8 cellular contexts compared by ENCODE assay signal in genomic region chr18:12376034-12376717, GRCh38. TPM values are rescaled to one million over a fixed set of nuclear protein-coding genes. Genes with fewer than 3 reads are reported as not detected.
DNase-seq lines count a peak whose midpoint lies in the region; ATAC-seq, FAIRE-seq and TF ChIP-seq lines count a peak whose summit lies in the region.

No MANE protein-coding gene starts in this region.

- peaks cover 11 to 12% of the 10 kb centered on the region in 2 donors for H3K4me1 ChIP-seq in lung (ENCODE audit: control insufficient read depth in 2 of 2, insufficient read depth in 2 of 2, low read length in 2 of 2)
- H3K4me1 ChIP-seq in urinary bladder (ENCODE audit: insufficient read depth), result peaks cover 4% of the 10 kb centered on the region

- H3K27ac ChIP-seq in AG04450 (ENCODE audit: low read depth, low read length), result peak overlapping the region; percentile 75
- peak overlapping the region; percentile 98 for H3K27ac ChIP-seq in RWPE1
- peak overlapping the region; percentile 87 for H3K27ac ChIP-seq in cingulate gyrus (ENCODE audit: low read depth, low read length)
- H3K27ac ChIP-seq in lung (ENCODE audit: low read depth in 1 of 2, low read length in 1 of 2), result peak overlapping the region; percentile 95 to 100
- H3K27ac ChIP-seq in urinary bladder (ENCODE audit: low read depth), result peak overlapping the region; percentile 99

- TF ChIP-seq POLR2A in H54 (IDR thresholded peaks at IDR 0.05; ENCODE audit: low read depth, low read length), result no peak

- TF ChIP-seq CTCF in AG04450 (IDR thresholded peaks at IDR 0.05; ENCODE audit: low read depth, low read length), result no peak
- no peak for TF ChIP-seq CTCF in RWPE1 (conservative IDR thresholded peaks at IDR 0.05; ENCODE audit: low read depth)
- TF ChIP-seq CTCF in lung (IDR thresholded peaks at IDR 0.05; ENCODE audit: control extremely low read depth, extremely low read depth), result no peak

- H3K27me3 ChIP-seq in AG04450 (ENCODE audit: control insufficient read depth, insufficient read depth, low read length), result no peaks in the 10 kb centered on the region
- H3K27me3 ChIP-seq in lung (ENCODE audit: control insufficient read depth, insufficient read depth), result no peaks in the 10 kb centered on the region

- peak overlapping the region; percentile 82 for H3K4me3 ChIP-seq in AG04450 (ENCODE audit: low read depth, low read length)
- H3K4me3 ChIP-seq in lung, result peak overlapping the region; percentile 81
- H3K4me3 ChIP-seq in urinary bladder (ENCODE audit: low read depth, low read length), result peak overlapping the region; percentile 84

- no peaks in the 10 kb centered on the region for H3K36me3 ChIP-seq in lung (ENCODE audit: control insufficient read depth in 2 of 2, insufficient read depth in 2 of 2, low read length in 2 of 2)
- no peaks in the 10 kb centered on the region for H3K36me3 ChIP-seq in urinary bladder (ENCODE audit: insufficient read depth)

- 16 to 23% methylated on average over 38 of the region's 38 CpGs for WGBS in lung, 2 donors
- 13% methylated on average over 38 of the region's 38 CpGs for WGBS in urinary bladder

- DNase-seq in AG04450 (ENCODE audit: low read depth, low spot score) (no peak), RWPE1 (ENCODE audit: low spot score) (peak; percentile 37), lung (ENCODE audit: low spot score) (no peak), H54 (ENCODE audit: insufficient read length, low spot score) (no peak), H4 (ENCODE audit: low spot score) (no peak)

- no peak for FAIRE-seq in H54 (lab: Jason Lieb, UNC)

- H3K9me3 ChIP-seq in AG04450 (ENCODE audit: control insufficient read depth, insufficient read depth, low read length), result peaks cover 3% of the 10 kb centered on the region; the same call in 1 of the 2 replicates
- no peaks in the 10 kb centered on the region for H3K9me3 ChIP-seq in lung (ENCODE audit: control insufficient read depth in 2 of 2, insufficient read depth in 1 of 2, low read length in 1 of 2)

- POLR2A ChIA-PET in AG04450 (lab: Yijun Ruan, JAX), result interaction anchor here (0.6 to 2.1 kb wide), 4 partner anchors 36 to 97 kb away, joined by 5 to 10 read pairs (median 6); no protein-coding TSS in a partner anchor
- POLR2A ChIA-PET in RWPE1 (lab: Yijun Ruan, JAX; ENCODE audit: low non-redundant PET), result interaction anchor here (0.5 kb wide), 1 partner anchor 507 kb away, joined by 14 read pairs; no protein-coding TSS in a partner anchor

- CTCF ChIA-PET in AG04450 (lab: Charles Lee) (interaction anchor here (0.9 kb wide), 1 partner anchor 559 kb away, joined by 3 read pairs; no protein-coding TSS in a partner anchor), RWPE1 (lab: Yijun Ruan, JAX) (no interaction called here)

- ATAC-seq in GM19455 (IDR thresholded peaks at IDR 0.05; ENCODE audit: unreplicated experiment), result peak; percentile 2
- no peak for ATAC-seq in lung (ENCODE audit: insufficient read depth, low FRiP score)

RNA-seq across cellular contexts. Expression of gene AFG3L2, which starts 0.9 kb away (rescaled TPM):
- polyA plus RNA-seq in AG04450 (2011; rRNA removed) (30.3 and 38.0 TPM in 2 replicates), lung (10 to 100 TPM; 16.4 to 28.1 TPM), urinary bladder (31.5 TPM)
- 27.2 and 28.9 TPM in 2 replicates for polyA minus RNA-seq in AG04450 (2011; rRNA and poly(A)+ RNA removed)
- total RNA-seq in lung (10 to 100 TPM; 39.5 to 41.3 TPM), urinary bladder (41.1 TPM)
- total RNA-seq in H4 (2014; rRNA removed; shearing (Covaris generic)), result 52.6 and 54.5 TPM in 2 replicates

RNA-seq across cellular contexts. Expression of gene PRELID3A, which starts 31.6 kb away (rescaled TPM):
- polyA plus RNA-seq in AG04450 (2011; rRNA removed), result 4.7 and 6.0 TPM in 2 replicates
- polyA minus RNA-seq in AG04450 (2011; rRNA and poly(A)+ RNA removed), result 1.4 and 1.5 TPM in 2 replicates
- total RNA-seq in lung, result 1 to 10 TPM; 1.9 to 4.0 TPM
- polyA plus RNA-seq in lung, result 1 to 10 TPM; 2.3 to 2.9 TPM
- 4.2 TPM for total RNA-seq in urinary bladder
- 3.4 TPM for polyA plus RNA-seq in urinary bladder
- 3.0 and 7.7 TPM in 2 replicates for total RNA-seq in H4 (2014; rRNA removed; shearing (Covaris generic))
